ENCODE assay signal across 8 cellular contexts in the genomic region with DNA sequence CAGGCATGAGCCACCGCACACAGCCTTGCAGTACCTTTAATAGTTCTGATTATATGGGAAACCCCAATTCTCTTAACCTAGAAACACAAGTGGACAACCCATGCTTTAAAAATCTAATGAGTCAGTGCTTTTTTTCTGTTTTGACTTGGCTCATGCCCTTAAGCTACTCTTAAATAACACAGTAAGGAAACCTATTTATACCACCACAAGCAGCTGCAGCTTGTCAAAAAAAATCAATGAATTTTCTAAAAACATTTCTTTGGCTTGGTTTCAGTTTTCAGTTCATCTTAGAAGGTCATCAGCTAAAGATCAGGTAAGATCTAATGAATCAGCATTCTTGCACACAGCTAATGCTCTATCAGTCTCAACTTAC.
DNase-seq lines count a peak whose midpoint lies in the region; ATAC-seq lines count a peak whose summit lies in the region.

No MANE protein-coding gene starts in this region.

- WGBS in GM23248 (ENCODE audit: low coverage in 1 of 2, low lambda C conversion rate in 2 of 2, missing lambda C conversion rate in 2 of 2), 2 experiments = 67 to 77% methylated on average over 1 of the region's 1 CpG

- H2AFZ ChIP-seq in GM23248 = no peak overlapping the region

- H3K4me2 ChIP-seq in GM23248 (ENCODE audit: unreplicated experiment) = peak overlapping the region; percentile 33

- no peak overlapping the region for H3K9ac ChIP-seq in GM23248

- H3K27me3 ChIP-seq in GM23248 (replicated peaks; ENCODE audit: insufficient read depth) = no peaks in the 10 kb centered on the region

- H3K9me3 ChIP-seq in GM23248 (ENCODE audit: low read depth) = no peaks in the 10 kb centered on the region

- no peaks in the 10 kb centered on the region for H3K9me2 ChIP-seq in GM23248 (ENCODE audit: insufficient read depth)

- no peaks in the 10 kb centered on the region for H3K36me3 ChIP-seq in GM23248 (ENCODE audit: low read depth)

- in situ Hi-C loops in GM23248 (cut with MboI) = no loop called here

- peak; percentile 83 for ATAC-seq in GM18511 (IDR thresholded peaks at IDR 0.05; ENCODE audit: unreplicated experiment)

- H4K20me1 ChIP-seq in GM23248 (ENCODE audit: insufficient read depth) = peaks cover 8% of the 10 kb centered on the region; the same call in 1 of the 2 replicates

- peaks cover 100% of the 10 kb centered on the region for H3K79me2 ChIP-seq in GM23248 (ENCODE audit: insufficient read depth)

- peaks cover 85% of the 10 kb centered on the region for H3K4me1 ChIP-seq in GM23248 (ENCODE audit: insufficient read depth)

- peak; percentile 76 for DNase-seq in GM23248
- DNase-seq in HPDE6-E6E7 (ENCODE audit: extremely low spot score) = peak; percentile 46
- peak; percentile 89 for DNase-seq in iris pigment epithelial cell (ENCODE audit: low read depth)
- no peak for DNase-seq in NCI-H69 (lab: John Stamatoyannopoulos, UW)
- DNase-seq in AML-193 (lab: John Stamatoyannopoulos, UW) = no peak
- DNase-seq in NCI-H2196 (lab: John Stamatoyannopoulos, UW; ENCODE audit: unreplicated experiment) = no peak
- DNase-seq in NCI-H2029 treated with DMSO at 0.1 percent for 48 hours (lab: John Stamatoyannopoulos, UW) = no peak

- H3F3A ChIP-seq in GM23248 (ENCODE audit: insufficient read depth) = peaks cover 69% of the 10 kb centered on the region

- H3K4me3 ChIP-seq in GM23248 = no peak overlapping the region

- H3K27ac ChIP-seq in GM23248 = peak overlapping the region; percentile 23

Comparison
In these comparisons a context has a peak if more than half of its experiments do, and no peak if none do; other contexts are left out.
1. DNase-seq: peak in GM23248 (single experiment), HPDE6-E6E7 (single experiment) and iris pigment epithelial cell (single experiment); none in NCI-H69 (single experiment), AML-193 (0 of 2), NCI-H2196 (single experiment) and NCI-H2029 treated with DMSO at 0.1 percent for 48 hours (single experiment).